18 cellular contexts compared by ENCODE assay signal in genomic region chr5:118253401-118254061, GRCh38.
DNase-seq lines count a peak whose midpoint lies in the region; ATAC-seq and TF ChIP-seq lines count a peak whose summit lies in the region.
"Had no signal": no experiment of that assay in that cellular context is flagged by ENCODE, and none has a peak within 500 bp of the region (broad histone marks: within the 10 kb centered on the region; RNA-seq: fewer than 3 reads in every experiment).

No MANE protein-coding gene starts in this region.

- peaks cover 9% of the 10 kb centered on the region for H3K9me3 ChIP-seq in smooth muscle cell (replicated peaks; ENCODE audit: low read depth)

- no peaks in the 10 kb centered on the region for H3F3A ChIP-seq in smooth muscle cell (ENCODE audit: low read depth)

- DNase-seq in NCI-H1694 (lab: John Stamatoyannopoulos, UW) (peak; percentile 58), cerebellar cortex (ENCODE audit: low spot score) (peak; percentile 85), neural crest cell (ENCODE audit: low read depth, low spot score) (no peak), NCI-H128 (lab: John Stamatoyannopoulos, UW; ENCODE audit: unreplicated experiment) (no peak), smooth muscle cell (lab: John Stamatoyannopoulos, UW; ENCODE audit: unreplicated experiment) (no peak)
- DNase-seq in NK-92 treated with Interleukin-12 subunit alpha and Interleukin-12 subunit beta, amount 100 ng/mL, for 24 hours (lab: John Stamatoyannopoulos, UW): no peak
- DNase-seq: AML-193; Calu3; CD4-positive, alpha-beta T cell; DMS79 treated with DMSO at 0.1 percent for 48 hours; GDM1; NCI-H1436 treated with DMSO at 0.1 percent for 48 hours; NCI-H2107; NCI-H748 treated with DMSO at 0.1 percent for 48 hours; Peyer's patch had no signal

- H3K36me3 ChIP-seq in smooth muscle cell (ENCODE audit: low read depth): no peaks in the 10 kb centered on the region
- H3K36me3 ChIP-seq: Peyer's patch had no signal

- no peak for ATAC-seq in HG02884 (IDR thresholded peaks at IDR 0.05; ENCODE audit: unreplicated experiment)

- no peaks in the 10 kb centered on the region for H3K27me3 ChIP-seq in smooth muscle cell (ENCODE audit: low read depth)
- H3K27me3 ChIP-seq: Peyer's patch had no signal

- no peaks in the 10 kb centered on the region for H3K79me2 ChIP-seq in smooth muscle cell (ENCODE audit: low read depth)

- H3K4me3 Mint-ChIP-seq in neural crest cell: no peak overlapping the region
- H3K4me3 Mint-ChIP-seq: CD4-positive, alpha-beta T cell; IgD-negative memory B cell had no signal

- TF ChIP-seq CTCF in 22Rv1 (IDR thresholded peaks at IDR 0.05) (no peak), neural crest cell (conservative IDR thresholded peaks at IDR 0.05) (no peak), smooth muscle cell (IDR thresholded peaks at IDR 0.05; ENCODE audit: borderline replicate concordance, insufficient read depth, poor library complexity, severe bottlenecking) (no peak)

- H3K4me3 ChIP-seq in smooth muscle cell: no peak overlapping the region
- H3K4me3 ChIP-seq: Peyer's patch had no signal

- peaks cover 6% of the 10 kb centered on the region for H3K36me3 Mint-ChIP-seq in neural crest cell (ENCODE audit: low read depth)

- WGBS in smooth muscle cell (ENCODE audit: low lambda C conversion rate): 67% methylated on average over 2 of the region's 2 CpGs

- H2AFZ ChIP-seq in smooth muscle cell (ENCODE audit: low read depth): no peak overlapping the region

- no peaks in the 10 kb centered on the region for H4K20me1 ChIP-seq in smooth muscle cell (ENCODE audit: low read depth)

- H3K9ac ChIP-seq in smooth muscle cell (ENCODE audit: low read depth): no peak overlapping the region

- H3K27me3 Mint-ChIP-seq in neural crest cell (ENCODE audit: low read depth): no peaks in the 10 kb centered on the region
- H3K27me3 Mint-ChIP-seq: CD4-positive, alpha-beta T cell had no signal

- H3K4me1 Mint-ChIP-seq in neural crest cell: no peaks in the 10 kb centered on the region
- H3K4me1 Mint-ChIP-seq: IgD-negative memory B cell had no signal

- H3K27ac Mint-ChIP-seq in neural crest cell (ENCODE audit: unreplicated experiment): peak overlapping the region; percentile 43
- H3K27ac Mint-ChIP-seq: CD4-positive, alpha-beta T cell; IgD-negative memory B cell had no signal

- H3K27ac ChIP-seq in 22Rv1 (peak overlapping the region; percentile 38), smooth muscle cell (ENCODE audit: low read depth) (no peak overlapping the region)
- H3K27ac ChIP-seq: Peyer's patch had no signal

- H3K4me2 ChIP-seq in smooth muscle cell: no peak overlapping the region

- H3K9me3 Mint-ChIP-seq in neural crest cell: peaks cover 18% of the 10 kb centered on the region

- H3K4me1 ChIP-seq in smooth muscle cell (ENCODE audit: low read depth): no peaks in the 10 kb centered on the region
- H3K4me1 ChIP-seq: Peyer's patch had no signal

Comparison
In these comparisons a context has a peak if more than half of its experiments do, and no peak if none do; other contexts are left out.
1. DNase-seq: peak in NCI-H1694 (single experiment) and cerebellar cortex (single experiment); none in neural crest cell (single experiment), NCI-H128 (single experiment), smooth muscle cell (single experiment) and NK-92 treated with Interleukin-12 subunit alpha and Interleukin-12 subunit beta, amount 100 ng/mL, for 24 hours (single experiment).